ENCODE assay signal across 25 cellular contexts in genomic region chr2:149690825-149691224, GRCh38.
"Had no signal": no experiment of that assay in that cellular context is flagged by ENCODE, and none has a peak within 500 bp of the region (broad histone marks: within the 10 kb centered on the region; RNA-seq: fewer than 3 reads in every experiment).

No MANE protein-coding gene starts in this region.

- DNase-seq: activated CD4-positive, alpha-beta T cell treated with anti-CD3 and anti-CD28 coated beads for 4 hours; activated CD4-positive, alpha-beta T cell treated with anti-CD3 and anti-CD28 coated beads, Interleukin-2, amount 50 U/mL, for 48 hours; activated CD8-positive, alpha-beta memory T cell treated with anti-CD3 and anti-CD28 coated beads for 24 hours; activated effector memory CD4-positive, alpha-beta T cell treated with anti-CD3 and anti-CD28 coated beads, Interleukin-2, amount 50 U/mL, for 16 hours; activated naive CD4-positive, alpha-beta T cell treated with anti-CD3 and anti-CD28 coated beads for 36 hours; activated naive CD8-positive, alpha-beta T cell treated with anti-CD3 and anti-CD28 coated beads for 36 hours; adrenal gland; aorta; brain microvascular endothelial cell; dorsolateral prefrontal cortex; effector memory CD4-positive, alpha-beta T cell; foreskin keratinocyte; left cardiac atrium; left ventricle myocardium superior; naive thymus-derived CD4-positive, alpha-beta T cell; nucleus accumbens; psoas muscle; spleen; stimulated activated naive CD4-positive, alpha-beta T cell; T-helper 1 cell; tibial artery had no signal

- H3K79me2 ChIP-seq: parathyroid adenoma had no signal

- H3K4me3 ChIP-seq: adrenal gland, coronary artery, dorsolateral prefrontal cortex, psoas muscle, spleen, suprapubic skin, tibial artery had no signal

- H3K36me3 ChIP-seq: adrenal gland, brain microvascular endothelial cell, spleen, suprapubic skin, tibial artery had no signal

- H3K27me3 ChIP-seq: adrenal gland, brain microvascular endothelial cell, dorsolateral prefrontal cortex, foreskin keratinocyte, spleen, suprapubic skin, tibial artery had no signal

- H3K27ac ChIP-seq: adrenal gland, brain microvascular endothelial cell, coronary artery, dorsolateral prefrontal cortex, foreskin keratinocyte, parathyroid adenoma, psoas muscle, spleen, suprapubic skin, tibial artery, VCaP had no signal

- H3K4me1 ChIP-seq: adrenal gland, foreskin keratinocyte, parathyroid adenoma, spleen, suprapubic skin had no signal

- H3K9me3 ChIP-seq: adrenal gland, psoas muscle, suprapubic skin, tibial artery had no signal

- ATAC-seq: foreskin keratinocyte; left cardiac atrium; left ventricle myocardium superior; naive thymus-derived CD4-positive, alpha-beta T cell; psoas muscle had no signal

- H3K9ac ChIP-seq: parathyroid adenoma had no signal

- H2AFZ ChIP-seq: parathyroid adenoma had no signal
